22 cellular contexts compared by ENCODE assay signal in the genomic region with DNA sequence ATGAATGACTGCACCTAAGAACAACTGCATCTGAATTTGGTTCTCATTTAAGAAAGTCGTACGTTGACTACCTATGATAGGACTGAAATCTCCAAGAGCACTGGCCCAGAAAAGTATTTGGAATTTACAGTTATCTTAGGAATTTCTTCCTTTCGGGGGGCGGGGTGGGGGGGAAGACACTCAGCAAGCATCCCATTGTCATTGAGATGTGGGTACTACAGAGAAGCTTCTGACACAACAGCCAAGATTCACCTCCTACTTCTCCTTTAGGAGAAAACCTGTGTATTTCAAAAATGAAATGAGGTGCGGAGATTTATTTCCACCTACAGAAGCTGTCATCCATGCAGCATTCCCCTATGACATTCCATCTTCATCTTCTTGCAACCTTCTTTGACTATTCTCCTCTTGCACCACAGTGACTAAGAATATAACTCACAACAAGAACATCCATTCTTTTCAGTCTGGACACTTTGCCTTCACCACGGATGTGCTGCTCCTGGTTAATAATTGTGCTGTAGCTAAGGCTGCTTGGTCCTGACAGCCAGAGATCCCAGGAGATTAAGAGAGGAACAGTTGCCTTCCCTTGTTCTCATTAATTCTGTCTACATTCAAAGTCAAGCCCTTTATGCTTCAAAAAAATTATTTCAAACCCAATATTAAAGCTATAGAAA.
"Had no signal": no experiment of that assay in that cellular context is flagged by ENCODE, and none has a peak within 500 bp of the region (broad histone marks: within the 10 kb centered on the region; RNA-seq: fewer than 3 reads in every experiment).

No MANE protein-coding gene starts in this region.

- FAIRE-seq: astrocyte, kidney had no signal

- H3K4me3 ChIP-seq: adrenal gland, breast epithelium, gastrocnemius medialis, heart left ventricle, left ventricle myocardium inferior, ovary, right lobe of liver, smooth muscle cell, testis had no signal

- H3K9me3 ChIP-seq: adrenal gland, breast epithelium, gastrocnemius medialis, heart left ventricle, left ventricle myocardium inferior, ovary, right lobe of liver, testis had no signal

- H3K27ac ChIP-seq: adrenal gland, breast epithelium, gastrocnemius medialis, heart left ventricle, left ventricle myocardium inferior, ovary, right lobe of liver, testis, VCaP had no signal

- DNase-seq: activated CD4-positive, alpha-beta T cell treated with anti-CD3 and anti-CD28 coated beads for 1 hour; activated CD8-positive, alpha-beta memory T cell treated with anti-CD3 and anti-CD28 coated beads for 24 hours; activated gamma-delta T cell treated with Interleukin-2 at 50 U/mL for 16 hours; adrenal gland; cerebellar nuclear complex; cortex of kidney; gastrocnemius medialis; heart left ventricle; kidney; left ventricle myocardium inferior; mammary epithelial cell; ovary; right lobe of liver; stimulated activated CD4-positive, alpha-beta T cell treated with anti-CD3 and anti-CD28 coated beads, Interleukin-4, amount 100 ng/mL, for 24 hours; T-helper 2 cell; testis had no signal

- H3K36me3 ChIP-seq: adrenal gland, breast epithelium, gastrocnemius medialis, heart left ventricle, left ventricle myocardium inferior, ovary, right lobe of liver had no signal

- H3K4me1 ChIP-seq: adrenal gland, breast epithelium, gastrocnemius medialis, heart left ventricle, left ventricle myocardium inferior, right lobe of liver, testis had no signal

- ATAC-seq: activated naive CD4-positive, alpha-beta T cell treated with anti-CD3 and anti-CD28 coated beads, Interleukin-2, amount 50 U/mL, for 72 hours; gastrocnemius medialis; heart left ventricle; right lobe of liver; stimulated activated memory B cell treated with anti-CD40 and anti-IgM and Interleukin-4, amounts not matched to agents 10 μg/mL and 1 μg/mL and 100 μg/mL, for 72 hours had no signal

- H3K4me2 ChIP-seq: smooth muscle cell had no signal

- H3K27me3 ChIP-seq: breast epithelium, gastrocnemius medialis, ovary, right lobe of liver, testis had no signal
